ENCODE assay signal across 16 cellular contexts in genomic region chr22:36163497-36163896, GRCh38. TPM values are rescaled to one million over a fixed set of nuclear protein-coding genes. Genes with fewer than 3 reads are reported as not detected.
DNase-seq lines count a peak whose midpoint lies in the region; TF ChIP-seq lines count a peak whose summit lies in the region.
"Had no signal": no experiment of that assay in that cellular context is flagged by ENCODE, and none has a peak within 500 bp of the region (broad histone marks: within the 10 kb centered on the region; RNA-seq: fewer than 3 reads in every experiment).

No MANE protein-coding gene starts in this region.

- peaks cover 0 to 3% (median 0%) of the 10 kb centered on the region in 8 donors for H3K9me3 Mint-ChIP-seq in CD4-positive, alpha-beta memory T cell
- no peaks in the 10 kb centered on the region for H3K9me3 Mint-ChIP-seq in dendritic cell treated with granulocyte-macrophage colony-stimulating factor and Interleukin-4, amounts not matched to agents 40 ng/mL and 50 ng/mL, for 4 days

- H3K27ac ChIP-seq in CD4-positive, alpha-beta memory T cell (ENCODE audit: low read depth, low read length) = peak overlapping the region; percentile 95
- H3K27ac ChIP-seq in KMS-11 (peak overlapping the region; percentile 72), spleen (peak overlapping the region in 6 of 8 donors; percentile 82 to 96 (median 92)), tibial artery (no peak overlapping the region)

- peak overlapping the region; percentile 48 to 98 (median 96) for H3K27ac Mint-ChIP-seq in CD4-positive, alpha-beta memory T cell
- H3K27ac Mint-ChIP-seq in dendritic cell treated with granulocyte-macrophage colony-stimulating factor and Interleukin-4, amounts not matched to agents 40 ng/mL and 50 ng/mL, for 4 days = peak overlapping the region; percentile 81

- WGBS in spleen, 5 donors = 80 to 94% (median 88%) methylated on average over 2 of the region's 2 CpGs

- no peaks in the 10 kb centered on the region for H3K36me3 ChIP-seq in CD4-positive, alpha-beta memory T cell (ENCODE audit: insufficient read depth, low read length)
- no peaks in the 10 kb centered on the region for H3K36me3 ChIP-seq in KMS-11 (ENCODE audit: insufficient read depth)
- H3K36me3 ChIP-seq in spleen = no peaks in the 10 kb centered on the region
- H3K36me3 ChIP-seq in tibial artery = no peaks in the 10 kb centered on the region
- H3K36me3 ChIP-seq: BE2C, Peyer's patch had no signal

- POLR2A ChIA-PET in CD4-positive, alpha-beta memory T cell (lab: Charles Lee; ENCODE audit: partially characterized antibody) = interaction anchor here (1.8 kb wide), 1 partner anchor 17 kb away, joined by 3 read pairs; no protein-coding TSS in a partner anchor

- H3K4me3 Mint-ChIP-seq in CD4-positive, alpha-beta memory T cell = peak overlapping the region in 2 of 8 donors; percentile 26 to 55
- H3K4me3 Mint-ChIP-seq in dendritic cell treated with granulocyte-macrophage colony-stimulating factor and Interleukin-4, amounts not matched to agents 40 ng/mL and 50 ng/mL, for 4 days = no peak overlapping the region

- peak overlapping the region; percentile 87 for H3K4me2 ChIP-seq in KMS-11
- H3K4me2 ChIP-seq: SK-N-SH had no signal

- TF ChIP-seq CTCF in KMS-11 (conservative IDR thresholded peaks at IDR 0.05; ENCODE audit: low read depth, low read length) (no peak), spleen (IDR thresholded peaks at IDR 0.05 in 8 of 11, conservative IDR thresholded peaks at IDR 0.05 in 3 of 11) (no peak), tibial artery (IDR thresholded peaks at IDR 0.05) (no peak)

- no peak for TF ChIP-seq POLR2A in spleen (IDR thresholded peaks at IDR 0.05)

- no peak overlapping the region for H3K9ac ChIP-seq in KMS-11
- H3K9ac ChIP-seq: SK-N-SH had no signal

- H3K79me2 ChIP-seq in KMS-11 (ENCODE audit: insufficient read depth, low read depth) = no peaks in the 10 kb centered on the region

- H3K27me3 Mint-ChIP-seq in CD4-positive, alpha-beta memory T cell = no peaks in the 10 kb centered on the region
- no peaks in the 10 kb centered on the region for H3K27me3 Mint-ChIP-seq in dendritic cell treated with granulocyte-macrophage colony-stimulating factor and Interleukin-4, amounts not matched to agents 40 ng/mL and 50 ng/mL, for 4 days

- H2AFZ ChIP-seq in KMS-11 (ENCODE audit: low read depth) = peak overlapping the region; percentile 32; the same call in 1 of the 2 replicates

- intact Hi-C loops in CD4-positive, alpha-beta memory T cell (cut with micrococcal nuclease) = no loop called here
- intact Hi-C loops in dendritic cell treated with granulocyte-macrophage colony-stimulating factor and Interleukin-4, amounts not matched to agents 40 ng/mL and 50 ng/mL, for 4 days (cut with micrococcal nuclease) = no loop called here
- intact Hi-C loops in spleen (cut with DNase I; ENCODE audit: low total_unique reads) = no loop called here
- intact Hi-C loops in head of caudate nucleus (cut with DNase I) = no loop called here
- intact Hi-C loops in tibial artery (cut with DNase I; ENCODE audit: low total_unique reads) = no loop called here

- no peaks in the 10 kb centered on the region for H3K9me3 ChIP-seq in CD4-positive, alpha-beta memory T cell (ENCODE audit: control insufficient read depth in 1 of 2, low read length in 2 of 2)
- H3K9me3 ChIP-seq in spleen (peaks cover 0 to 3% (median 0%) of the 10 kb centered on the region in 8 donors), tibial artery (no peaks in the 10 kb centered on the region)
- H3K9me3 ChIP-seq: BE2C, Peyer's patch, SK-N-SH had no signal

- H3K4me1 Mint-ChIP-seq in CD4-positive, alpha-beta memory T cell = peaks cover 52 to 96% (median 78%) of the 10 kb centered on the region in 4 donors
- H3K4me1 Mint-ChIP-seq in dendritic cell treated with granulocyte-macrophage colony-stimulating factor and Interleukin-4, amounts not matched to agents 40 ng/mL and 50 ng/mL, for 4 days (ENCODE audit: low read depth) = peaks cover 87% of the 10 kb centered on the region

- CTCF ChIA-PET in CD4-positive, alpha-beta memory T cell (lab: Charles Lee; ENCODE audit: partially characterized antibody) = interaction anchor here (0.6 to 4.8 kb wide), 8 partner anchors 9 to 138 kb away, joined by 3 to 49 read pairs (median 4); partner anchors contain the start of gene APOL2

- peaks cover 63% of the 10 kb centered on the region for H3K4me1 ChIP-seq in CD4-positive, alpha-beta memory T cell (ENCODE audit: insufficient read depth, low read length)
- H3K4me1 ChIP-seq in KMS-11 (ENCODE audit: low read depth, poor library complexity, severe bottlenecking) (peaks cover 60% of the 10 kb centered on the region), spleen (peaks cover 13 to 91% (median 60%) of the 10 kb centered on the region in 6 donors), tibial artery (peaks cover 0 to 22% (median 19%) of the 10 kb centered on the region in 4 donors)
- H3K4me1 ChIP-seq: BE2C had no signal

- no peaks in the 10 kb centered on the region for H3K27me3 ChIP-seq in CD4-positive, alpha-beta memory T cell (ENCODE audit: insufficient read depth, low read length)
- H3K27me3 ChIP-seq in KMS-11 (ENCODE audit: insufficient read depth, low read depth) (no peaks in the 10 kb centered on the region), spleen (replicated peaks in 1 of 7) (no peaks in the 10 kb centered on the region), tibial artery (no peaks in the 10 kb centered on the region)
- H3K27me3 ChIP-seq: BE2C, Peyer's patch had no signal

- no peak overlapping the region for H3K4me3 ChIP-seq in CD4-positive, alpha-beta memory T cell (ENCODE audit: low read length in 2 of 2)
- H3K4me3 ChIP-seq in KMS-11 (IDR thresholded peaks at IDR 0.05; ENCODE audit: insufficient read depth, low read depth, low read length) = no peak overlapping the region
- no peak overlapping the region for H3K4me3 ChIP-seq in spleen
- H3K4me3 ChIP-seq in tibial artery = no peak overlapping the region
- H3K4me3 ChIP-seq: coronary artery, K562, Peyer's patch had no signal

- DNase-seq in CD4-positive, alpha-beta memory T cell = no peak
- DNase-seq in spleen (no peak), head of caudate nucleus (no peak), NCI-H187 (lab: John Stamatoyannopoulos, UW) (no peak), tibial artery (no peak)
- DNase-seq: BE2C, erythroblast, mammary epithelial cell, NCI-H1092 treated with DMSO at 0.1 percent for 48 hours, Peyer's patch, SK-N-SH had no signal

- H3K36me3 Mint-ChIP-seq in CD4-positive, alpha-beta memory T cell = peaks cover 15 to 21% of the 10 kb centered on the region in 2 donors
- H3K36me3 Mint-ChIP-seq in dendritic cell treated with granulocyte-macrophage colony-stimulating factor and Interleukin-4, amounts not matched to agents 40 ng/mL and 50 ng/mL, for 4 days (ENCODE audit: low read depth) = no peaks in the 10 kb centered on the region

- no peaks in the 10 kb centered on the region for H4K20me1 ChIP-seq in KMS-11 (ENCODE audit: insufficient read depth)

RNA-seq across cellular contexts. Expression of gene APOL3, which starts 2.9 kb away (rescaled TPM):
- 100 to 1,000 TPM; 213 to 229 TPM for total RNA-seq in CD4-positive, alpha-beta memory T cell
- polyA plus RNA-seq in CD4-positive, alpha-beta memory T cell = 100 to 1,000 TPM in 1 of 2 donors, 10 to 100 TPM in 1; 47.4 to 109 TPM
- total RNA-seq in spleen = 100 to 1,000 TPM in 5 of 7 donors, 10 to 100 TPM in 2; 82.7 to 146 (median 119) TPM
- polyA plus RNA-seq in spleen = 10 to 100 TPM; 32.6 to 88.3 (median 49.9) TPM

RNA-seq across cellular contexts. Expression of gene APOL4, which starts 38.1 kb away (rescaled TPM):
- not detected for total RNA-seq in CD4-positive, alpha-beta memory T cell
- polyA plus RNA-seq in CD4-positive, alpha-beta memory T cell = not detected
- 10 to 100 TPM in 2 of 7 donors, 1 to 10 TPM in 4, not detected in 1; 2.5 to 14.4 (median 4.9) TPM for total RNA-seq in spleen
- 1 to 10 TPM; 3.0 to 4.0 (median 3.9) TPM for polyA plus RNA-seq in spleen
- total RNA-seq: renal cortical epithelial cell had no signal
- polyA plus RNA-seq: mammary epithelial cell had no signal

Comparison
In these comparisons a context has a peak if more than half of its experiments do, and no peak if none do; other contexts are left out.
1. H3K27ac ChIP-seq: peak in CD4-positive, alpha-beta memory T cell (single experiment), KMS-11 (single experiment) and spleen (6 of 8); none in tibial artery (0 of 2).